1 cellular context compared by ENCODE assay signal in the genomic region with DNA sequence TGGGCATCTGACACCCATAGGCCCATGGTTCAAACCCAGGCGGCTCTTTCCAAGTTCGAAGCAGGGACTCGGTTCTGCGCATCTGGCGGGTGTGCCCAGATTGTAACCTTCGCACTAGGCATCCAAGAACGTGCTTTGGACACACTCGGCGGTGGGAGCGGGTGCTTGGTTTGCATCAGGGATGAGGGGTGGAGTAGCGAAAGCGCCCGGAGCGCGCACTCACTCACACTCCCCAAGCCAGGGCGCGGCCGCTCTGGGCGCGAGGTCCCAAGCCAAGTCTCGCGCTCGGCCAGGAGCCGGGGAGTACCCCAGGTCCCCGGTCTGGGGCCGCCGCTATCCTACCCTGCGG.
TF ChIP-seq lines count a peak whose summit lies in the region.

No MANE protein-coding gene starts in this region.

TF ChIP-seq in H1, 55 proteins besides CTCF, POLR2A, EP300 and RAD21:
- no peak for TF ChIP-seq GTF2F1 (IDR thresholded peaks at IDR 0.05; ENCODE audit: borderline replicate concordance, low read depth, low read length)
- TF ChIP-seq SP2 (IDR thresholded peaks at IDR 0.05; ENCODE audit: low read length) = no peak
- no peak for TF ChIP-seq CBX5 (IDR thresholded peaks at IDR 0.05; ENCODE audit: low read depth, low read length)
- peak; percentile 70 for TF ChIP-seq ASH2L (IDR thresholded peaks at IDR 0.05; ENCODE audit: low read length)
- TF ChIP-seq YY1 (IDR thresholded peaks at IDR 0.05; ENCODE audit: low read depth, low read length) = no peak
- no peak for TF ChIP-seq FOSL1 (IDR thresholded peaks at IDR 0.05; ENCODE audit: insufficient read depth, low read depth, low read length)
- TF ChIP-seq JUN (IDR thresholded peaks at IDR 0.05; ENCODE audit: low read depth, low read length) = no peak
- no peak for TF ChIP-seq HDAC2 (IDR thresholded peaks at IDR 0.05; ENCODE audit: borderline replicate concordance in 1 of 2, low read depth in 2 of 2, low read length in 2 of 2)
- TF ChIP-seq RNF2 (IDR thresholded peaks at IDR 0.05; ENCODE audit: borderline replicate concordance, low read depth, low read length, missing control alignments, poor library complexity, severe bottlenecking) = no peak
- no peak for TF ChIP-seq CREB1 (IDR thresholded peaks at IDR 0.05)
- TF ChIP-seq TCF12 (IDR thresholded peaks at IDR 0.05; ENCODE audit: low read depth, low read length) = no peak
- peak; percentile 9 for TF ChIP-seq TAF7 (optimal IDR thresholded peaks at IDR 0.05; ENCODE audit: borderline replicate concordance, low read depth, low read length)
- TF ChIP-seq CEBPB (IDR thresholded peaks at IDR 0.05; ENCODE audit: low read depth, low read length) = no peak
- peak; percentile 35; the same call in 1 of the 2 replicates for TF ChIP-seq PHF8 (conservative IDR thresholded peaks at IDR 0.05; ENCODE audit: low read depth, low read length)
- TF ChIP-seq HDAC6 (IDR thresholded peaks at IDR 0.05; ENCODE audit: low read depth, low read length) = no peak
- no peak for TF ChIP-seq SP1 (IDR thresholded peaks at IDR 0.05; ENCODE audit: low read depth, low read length)
- TF ChIP-seq RXRA (IDR thresholded peaks at IDR 0.05; ENCODE audit: insufficient read depth, low read depth, low read length) = no peak
- TF ChIP-seq GABPA (IDR thresholded peaks at IDR 0.05; ENCODE audit: borderline replicate concordance, insufficient read depth, low read length) = no peak
- TF ChIP-seq, protein P1, sequence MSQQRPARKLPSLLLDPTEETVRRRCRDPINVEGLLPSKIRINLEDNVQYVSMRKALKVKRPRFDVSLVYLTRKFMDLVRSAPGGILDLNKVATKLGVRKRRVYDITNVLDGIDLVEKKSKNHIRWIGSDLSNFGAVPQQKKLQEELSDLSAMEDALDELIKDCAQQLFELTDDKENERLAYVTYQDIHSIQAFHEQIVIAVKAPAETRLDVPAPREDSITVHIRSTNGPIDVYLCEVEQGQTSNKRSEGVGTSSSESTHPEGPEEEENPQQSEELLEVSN (IDR thresholded peaks at IDR 0.05) = peak; percentile 46
- TF ChIP-seq SIX5 (IDR thresholded peaks at IDR 0.05; ENCODE audit: low read depth, low read length) = no peak
- no peak for TF ChIP-seq SRF (IDR thresholded peaks at IDR 0.05; ENCODE audit: low read depth, low read length)
- TF ChIP-seq EGR1 (IDR thresholded peaks at IDR 0.05; ENCODE audit: borderline replicate concordance, low read depth, low read length) = no peak
- no peak for TF ChIP-seq RFX5 (IDR thresholded peaks at IDR 0.05; ENCODE audit: borderline replicate concordance, low read depth, low read length)
- TF ChIP-seq RBBP5 (IDR thresholded peaks at IDR 0.05; ENCODE audit: borderline replicate concordance, low read depth, low read length) = no peak
- no peak for TF ChIP-seq ZNF274 (IDR thresholded peaks at IDR 0.05; ENCODE audit: borderline replicate concordance, extremely low read depth, low read length)
- no peak for TF ChIP-seq NRF1 (IDR thresholded peaks at IDR 0.05; ENCODE audit: low read depth, low read length)
- peak; percentile 47 for TF ChIP-seq CTBP2 (IDR thresholded peaks at IDR 0.05; ENCODE audit: borderline replicate concordance, insufficient read depth, insufficient read length, low read length)
- TF ChIP-seq, protein P2, sequence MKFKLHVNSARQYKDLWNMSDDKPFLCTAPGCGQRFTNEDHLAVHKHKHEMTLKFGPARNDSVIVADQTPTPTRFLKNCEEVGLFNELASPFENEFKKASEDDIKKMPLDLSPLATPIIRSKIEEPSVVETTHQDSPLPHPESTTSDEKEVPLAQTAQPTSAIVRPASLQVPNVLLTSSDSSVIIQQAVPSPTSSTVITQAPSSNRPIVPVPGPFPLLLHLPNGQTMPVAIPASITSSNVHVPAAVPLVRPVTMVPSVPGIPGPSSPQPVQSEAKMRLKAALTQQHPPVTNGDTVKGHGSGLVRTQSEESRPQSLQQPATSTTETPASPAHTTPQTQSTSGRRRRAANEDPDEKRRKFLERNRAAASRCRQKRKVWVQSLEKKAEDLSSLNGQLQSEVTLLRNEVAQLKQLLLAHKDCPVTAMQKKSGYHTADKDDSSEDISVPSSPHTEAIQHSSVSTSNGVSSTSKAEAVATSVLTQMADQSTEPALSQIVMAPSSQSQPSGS (IDR thresholded peaks at IDR 0.05; ENCODE audit: low read length) = no peak
- TF ChIP-seq, protein P3, sequence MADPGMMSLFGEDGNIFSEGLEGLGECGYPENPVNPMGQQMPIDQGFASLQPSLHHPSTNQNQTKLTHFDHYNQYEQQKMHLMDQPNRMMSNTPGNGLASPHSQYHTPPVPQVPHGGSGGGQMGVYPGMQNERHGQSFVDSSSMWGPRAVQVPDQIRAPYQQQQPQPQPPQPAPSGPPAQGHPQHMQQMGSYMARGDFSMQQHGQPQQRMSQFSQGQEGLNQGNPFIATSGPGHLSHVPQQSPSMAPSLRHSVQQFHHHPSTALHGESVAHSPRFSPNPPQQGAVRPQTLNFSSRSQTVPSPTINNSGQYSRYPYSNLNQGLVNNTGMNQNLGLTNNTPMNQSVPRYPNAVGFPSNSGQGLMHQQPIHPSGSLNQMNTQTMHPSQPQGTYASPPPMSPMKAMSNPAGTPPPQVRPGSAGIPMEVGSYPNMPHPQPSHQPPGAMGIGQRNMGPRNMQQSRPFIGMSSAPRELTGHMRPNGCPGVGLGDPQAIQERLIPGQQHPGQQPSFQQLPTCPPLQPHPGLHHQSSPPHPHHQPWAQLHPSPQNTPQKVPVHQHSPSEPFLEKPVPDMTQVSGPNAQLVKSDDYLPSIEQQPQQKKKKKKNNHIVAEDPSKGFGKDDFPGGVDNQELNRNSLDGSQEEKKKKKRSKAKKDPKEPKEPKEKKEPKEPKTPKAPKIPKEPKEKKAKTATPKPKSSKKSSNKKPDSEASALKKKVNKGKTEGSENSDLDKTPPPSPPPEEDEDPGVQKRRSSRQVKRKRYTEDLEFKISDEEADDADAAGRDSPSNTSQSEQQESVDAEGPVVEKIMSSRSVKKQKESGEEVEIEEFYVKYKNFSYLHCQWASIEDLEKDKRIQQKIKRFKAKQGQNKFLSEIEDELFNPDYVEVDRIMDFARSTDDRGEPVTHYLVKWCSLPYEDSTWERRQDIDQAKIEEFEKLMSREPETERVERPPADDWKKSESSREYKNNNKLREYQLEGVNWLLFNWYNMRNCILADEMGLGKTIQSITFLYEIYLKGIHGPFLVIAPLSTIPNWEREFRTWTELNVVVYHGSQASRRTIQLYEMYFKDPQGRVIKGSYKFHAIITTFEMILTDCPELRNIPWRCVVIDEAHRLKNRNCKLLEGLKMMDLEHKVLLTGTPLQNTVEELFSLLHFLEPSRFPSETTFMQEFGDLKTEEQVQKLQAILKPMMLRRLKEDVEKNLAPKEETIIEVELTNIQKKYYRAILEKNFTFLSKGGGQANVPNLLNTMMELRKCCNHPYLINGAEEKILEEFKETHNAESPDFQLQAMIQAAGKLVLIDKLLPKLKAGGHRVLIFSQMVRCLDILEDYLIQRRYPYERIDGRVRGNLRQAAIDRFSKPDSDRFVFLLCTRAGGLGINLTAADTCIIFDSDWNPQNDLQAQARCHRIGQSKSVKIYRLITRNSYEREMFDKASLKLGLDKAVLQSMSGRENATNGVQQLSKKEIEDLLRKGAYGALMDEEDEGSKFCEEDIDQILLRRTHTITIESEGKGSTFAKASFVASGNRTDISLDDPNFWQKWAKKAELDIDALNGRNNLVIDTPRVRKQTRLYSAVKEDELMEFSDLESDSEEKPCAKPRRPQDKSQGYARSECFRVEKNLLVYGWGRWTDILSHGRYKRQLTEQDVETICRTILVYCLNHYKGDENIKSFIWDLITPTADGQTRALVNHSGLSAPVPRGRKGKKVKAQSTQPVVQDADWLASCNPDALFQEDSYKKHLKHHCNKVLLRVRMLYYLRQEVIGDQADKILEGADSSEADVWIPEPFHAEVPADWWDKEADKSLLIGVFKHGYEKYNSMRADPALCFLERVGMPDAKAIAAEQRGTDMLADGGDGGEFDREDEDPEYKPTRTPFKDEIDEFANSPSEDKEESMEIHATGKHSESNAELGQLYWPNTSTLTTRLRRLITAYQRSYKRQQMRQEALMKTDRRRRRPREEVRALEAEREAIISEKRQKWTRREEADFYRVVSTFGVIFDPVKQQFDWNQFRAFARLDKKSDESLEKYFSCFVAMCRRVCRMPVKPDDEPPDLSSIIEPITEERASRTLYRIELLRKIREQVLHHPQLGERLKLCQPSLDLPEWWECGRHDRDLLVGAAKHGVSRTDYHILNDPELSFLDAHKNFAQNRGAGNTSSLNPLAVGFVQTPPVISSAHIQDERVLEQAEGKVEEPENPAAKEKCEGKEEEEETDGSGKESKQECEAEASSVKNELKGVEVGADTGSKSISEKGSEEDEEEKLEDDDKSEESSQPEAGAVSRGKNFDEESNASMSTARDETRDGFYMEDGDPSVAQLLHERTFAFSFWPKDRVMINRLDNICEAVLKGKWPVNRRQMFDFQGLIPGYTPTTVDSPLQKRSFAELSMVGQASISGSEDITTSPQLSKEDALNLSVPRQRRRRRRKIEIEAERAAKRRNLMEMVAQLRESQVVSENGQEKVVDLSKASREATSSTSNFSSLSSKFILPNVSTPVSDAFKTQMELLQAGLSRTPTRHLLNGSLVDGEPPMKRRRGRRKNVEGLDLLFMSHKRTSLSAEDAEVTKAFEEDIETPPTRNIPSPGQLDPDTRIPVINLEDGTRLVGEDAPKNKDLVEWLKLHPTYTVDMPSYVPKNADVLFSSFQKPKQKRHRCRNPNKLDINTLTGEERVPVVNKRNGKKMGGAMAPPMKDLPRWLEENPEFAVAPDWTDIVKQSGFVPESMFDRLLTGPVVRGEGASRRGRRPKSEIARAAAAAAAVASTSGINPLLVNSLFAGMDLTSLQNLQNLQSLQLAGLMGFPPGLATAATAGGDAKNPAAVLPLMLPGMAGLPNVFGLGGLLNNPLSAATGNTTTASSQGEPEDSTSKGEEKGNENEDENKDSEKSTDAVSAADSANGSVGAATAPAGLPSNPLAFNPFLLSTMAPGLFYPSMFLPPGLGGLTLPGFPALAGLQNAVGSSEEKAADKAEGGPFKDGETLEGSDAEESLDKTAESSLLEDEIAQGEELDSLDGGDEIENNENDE (IDR thresholded peaks at IDR 0.05; ENCODE audit: insufficient replicate concordance, low read length) = no peak
- TF ChIP-seq CHD2 (IDR thresholded peaks at IDR 0.05; ENCODE audit: low read length) = peak; percentile 79
- TF ChIP-seq SUZ12 (IDR thresholded peaks at IDR 0.05; ENCODE audit: low read length) = peak; percentile 21; the same call in 1 of the 2 replicates
- TF ChIP-seq KDM1A (IDR thresholded peaks at IDR 0.05; ENCODE audit: borderline replicate concordance, low read length) = no peak
- TF ChIP-seq, protein P4, sequence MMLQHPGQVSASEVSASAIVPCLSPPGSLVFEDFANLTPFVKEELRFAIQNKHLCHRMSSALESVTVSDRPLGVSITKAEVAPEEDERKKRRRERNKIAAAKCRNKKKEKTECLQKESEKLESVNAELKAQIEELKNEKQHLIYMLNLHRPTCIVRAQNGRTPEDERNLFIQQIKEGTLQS (IDR thresholded peaks at IDR 0.05; ENCODE audit: insufficient read depth, low read depth, low read length) = no peak
- no peak for TF ChIP-seq TBP (IDR thresholded peaks at IDR 0.05; ENCODE audit: low read depth, low read length)
- TF ChIP-seq BACH1 (IDR thresholded peaks at IDR 0.05; ENCODE audit: low read length) = no peak
- no peak for TF ChIP-seq SP4 (IDR thresholded peaks at IDR 0.05; ENCODE audit: low read length)
- TF ChIP-seq POLR2AphosphoS5 (IDR thresholded peaks at IDR 0.05; ENCODE audit: low read depth, low read length) = no peak
- TF ChIP-seq SIRT6 (IDR thresholded peaks at IDR 0.05; ENCODE audit: low read length) = no peak
- TF ChIP-seq NANOG (IDR thresholded peaks at IDR 0.05; ENCODE audit: insufficient read depth, low read depth, low read length, poor library complexity, severe bottlenecking) = no peak
- TF ChIP-seq MAFK (IDR thresholded peaks at IDR 0.05; ENCODE audit: low read depth, low read length) = no peak
- peak; percentile 45 for TF ChIP-seq KDM4A (IDR thresholded peaks at IDR 0.05; ENCODE audit: low read depth, low read length, severe bottlenecking)
- TF ChIP-seq TAF1 (IDR thresholded peaks at IDR 0.05; ENCODE audit: low read depth, low read length) = 0 out of 2 replicates have a peak, but pooled peaks have one; percentile 36
- TF ChIP-seq SIN3A (conservative IDR thresholded peaks at IDR 0.05 in 1 of 2, IDR thresholded peaks at IDR 0.05 in 1 of 2; ENCODE audit: low read depth in 1 of 2, low read length in 2 of 2) = 0 out of 4 replicates have a peak, but pooled peaks of 1 of the 2 experiments have one; percentile 30
- peak; percentile 55 for TF ChIP-seq BRCA1 (IDR thresholded peaks at IDR 0.05; ENCODE audit: low read depth, low read length)
- TF ChIP-seq CBX8 (IDR thresholded peaks at IDR 0.05; ENCODE audit: borderline replicate concordance, low read depth, low read length) = no peak
- TF ChIP-seq JUND (IDR thresholded peaks at IDR 0.05; ENCODE audit: low read length) = no peak
- TF ChIP-seq TEAD4 (IDR thresholded peaks at IDR 0.05; ENCODE audit: low read depth, low read length) = no peak
- TF ChIP-seq, protein P5, sequence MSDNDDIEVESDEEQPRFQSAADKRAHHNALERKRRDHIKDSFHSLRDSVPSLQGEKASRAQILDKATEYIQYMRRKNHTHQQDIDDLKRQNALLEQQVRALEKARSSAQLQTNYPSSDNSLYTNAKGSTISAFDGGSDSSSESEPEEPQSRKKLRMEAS (IDR thresholded peaks at IDR 0.05) = no peak; the same call in 1 of the 2 replicates
- TF ChIP-seq CHD1 (IDR thresholded peaks at IDR 0.05; ENCODE audit: low read depth, low read length) = no peak
- no peak for TF ChIP-seq SAP30 (IDR thresholded peaks at IDR 0.05; ENCODE audit: insufficient read depth, insufficient replicate concordance, low read length)
- no peak for TF ChIP-seq KDM5A (IDR thresholded peaks at IDR 0.05; ENCODE audit: low read length)
- no peak for TF ChIP-seq BCL11A (IDR thresholded peaks at IDR 0.05; ENCODE audit: low read depth in 2 of 2, low read length in 2 of 2)
- TF ChIP-seq EZH2 (IDR thresholded peaks at IDR 0.05; ENCODE audit: low read depth, low read length, severe bottlenecking) = no peak
- TF ChIP-seq, protein P6, sequence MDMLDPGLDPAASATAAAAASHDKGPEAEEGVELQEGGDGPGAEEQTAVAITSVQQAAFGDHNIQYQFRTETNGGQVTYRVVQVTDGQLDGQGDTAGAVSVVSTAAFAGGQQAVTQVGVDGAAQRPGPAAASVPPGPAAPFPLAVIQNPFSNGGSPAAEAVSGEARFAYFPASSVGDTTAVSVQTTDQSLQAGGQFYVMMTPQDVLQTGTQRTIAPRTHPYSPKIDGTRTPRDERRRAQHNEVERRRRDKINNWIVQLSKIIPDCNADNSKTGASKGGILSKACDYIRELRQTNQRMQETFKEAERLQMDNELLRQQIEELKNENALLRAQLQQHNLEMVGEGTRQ (IDR thresholded peaks at IDR 0.05; ENCODE audit: low read length) = no peak
- no peak for TF ChIP-seq POU5F1 (IDR thresholded peaks at IDR 0.05; ENCODE audit: low read depth, low read length)
